In genomic region chr3:10504161-10505049, GRCh38 we compare ENCODE assay signal across 2 cellular contexts.
TF ChIP-seq lines count a peak whose summit lies in the region.

No MANE protein-coding gene starts in this region.

TF ChIP-seq in H1, 55 proteins besides CTCF, POLR2A, EP300 and RAD21 (continued from another document):
- no peak for TF ChIP-seq FOSL1 (IDR thresholded peaks at IDR 0.05; ENCODE audit: insufficient read depth, low read depth, low read length)
- no peak for TF ChIP-seq JUND (IDR thresholded peaks at IDR 0.05; ENCODE audit: low read length)
- no peak for TF ChIP-seq MAX (IDR thresholded peaks at IDR 0.05)
- no peak for TF ChIP-seq SIN3A (conservative IDR thresholded peaks at IDR 0.05 in 1 of 2, IDR thresholded peaks at IDR 0.05 in 1 of 2; ENCODE audit: low read depth in 1 of 2, low read length in 2 of 2)
- no peak for TF ChIP-seq CTBP2 (IDR thresholded peaks at IDR 0.05; ENCODE audit: borderline replicate concordance, insufficient read depth, insufficient read length, low read length)
- TF ChIP-seq TBP (IDR thresholded peaks at IDR 0.05; ENCODE audit: low read depth, low read length), result no peak
- TF ChIP-seq YY1 (IDR thresholded peaks at IDR 0.05; ENCODE audit: low read depth, low read length), result no peak

TF ChIP-seq in neural cell, 6 proteins besides CTCF, POLR2A, EP300 and RAD21 (continued from another document):
- TF ChIP-seq EZH2 (IDR thresholded peaks at IDR 0.05; ENCODE audit: borderline replicate concordance, insufficient read depth, low read length, poor library complexity, severe bottlenecking) (no peak), REST (IDR thresholded peaks at IDR 0.05; ENCODE audit: borderline replicate concordance) (no peak), MXI1 (conservative IDR thresholded peaks at IDR 0.05; ENCODE audit: poor library complexity, severe bottlenecking) (no peak), POLR2AphosphoS5 (IDR thresholded peaks at IDR 0.05) (no peak), TAF1 (IDR thresholded peaks at IDR 0.05; ENCODE audit: low read depth) (no peak)
